Comparison of ENCODE assay signal across 11 cellular contexts in genomic region chr4:122508083-122508482, GRCh38. TPM values are rescaled to one million over a fixed set of nuclear protein-coding genes. Genes with fewer than 3 reads are reported as not detected.
DNase-seq lines count a peak whose midpoint lies in the region; ATAC-seq and TF ChIP-seq lines count a peak whose summit lies in the region.
"Had no signal": no experiment of that assay in that cellular context is flagged by ENCODE, and none has a peak within 500 bp of the region (broad histone marks: within the 10 kb centered on the region; RNA-seq: fewer than 3 reads in every experiment).

No MANE protein-coding gene starts in this region.

- H3K4ac ChIP-seq in mesenchymal stem cell (ENCODE audit: low read depth in 1 of 2, low read length in 2 of 2) = no peak overlapping the region

- no peaks in the 10 kb centered on the region for H3K36me3 Mint-ChIP-seq in CD4-positive, alpha-beta T cell (ENCODE audit: low read depth)
- no peaks in the 10 kb centered on the region for H3K36me3 Mint-ChIP-seq in activated CD4-positive, alpha-beta memory T cell treated with anti-CD3 and anti-CD28 coated beads, Interleukin-2, amount 10 ng/mL, durations not matched to agents 7 days and 5 days (ENCODE audit: low read depth)
- H3K36me3 Mint-ChIP-seq: type B pancreatic cell had no signal

- POLR2A ChIA-PET in CD4-positive, alpha-beta T cell (lab: Charles Lee) = interaction anchor here (0.5 kb wide), 1 partner anchor 264 kb away, joined by 3 read pairs; no protein-coding TSS in a partner anchor
- POLR2A ChIA-PET in activated CD4-positive, alpha-beta memory T cell treated with anti-CD3 and anti-CD28 coated beads, Interleukin-2, amount 10 ng/mL, durations not matched to agents 7 days and 5 days (lab: Charles Lee) = interaction anchor here (1.0 kb wide), 1 partner anchor 49 kb away, joined by 3 read pairs; no protein-coding TSS in a partner anchor

- H4K8ac ChIP-seq in mesenchymal stem cell (ENCODE audit: low read length) = no peak overlapping the region

- H2BK120ac ChIP-seq in mesenchymal stem cell (ENCODE audit: low read depth, low read length) = no peak overlapping the region

- no peak overlapping the region for H2BK5ac ChIP-seq in mesenchymal stem cell (ENCODE audit: low read depth, low read length, poor library complexity, severe bottlenecking)

- no peak overlapping the region for H3K18ac ChIP-seq in mesenchymal stem cell (ENCODE audit: low read depth in 1 of 2, low read length in 2 of 2)

- no peak overlapping the region for H2AK5ac ChIP-seq in mesenchymal stem cell (ENCODE audit: low read length, severe bottlenecking)

- no peaks in the 10 kb centered on the region for H3K9me3 ChIP-seq in CD4-positive, alpha-beta T cell (ENCODE audit: control insufficient read depth, low read length)
- no peaks in the 10 kb centered on the region for H3K9me3 ChIP-seq in mesenchymal stem cell (ENCODE audit: control insufficient read depth, low read length)
- H3K9me3 ChIP-seq: MG63 had no signal

- no peak overlapping the region for H3K27ac Mint-ChIP-seq in CD4-positive, alpha-beta T cell
- H3K27ac Mint-ChIP-seq in activated CD4-positive, alpha-beta memory T cell treated with anti-CD3 and anti-CD28 coated beads, Interleukin-2, amount 10 ng/mL, durations not matched to agents 7 days and 5 days = peak overlapping the region; percentile 28
- H3K27ac Mint-ChIP-seq: type B pancreatic cell had no signal

- no peak overlapping the region for H3K23ac ChIP-seq in mesenchymal stem cell (ENCODE audit: low read length in 2 of 2)

- no peaks in the 10 kb centered on the region for H3K36me3 ChIP-seq in mesenchymal stem cell (ENCODE audit: control insufficient read depth in 1 of 2, insufficient read depth in 2 of 2, low read depth in 1 of 2, low read length in 2 of 2)
- H3K36me3 ChIP-seq: MG63 had no signal

- no peaks in the 10 kb centered on the region for H3K79me1 ChIP-seq in mesenchymal stem cell (replicated peaks; ENCODE audit: low read length, poor library complexity, severe bottlenecking)

- no peak for TF ChIP-seq CTCF in CD4-positive, alpha-beta T cell (IDR thresholded peaks at IDR 0.05)

- WGBS in mesenchymal stem cell = 83% methylated on average over 1 of the region's 1 CpG

- no peak overlapping the region for H2BK15ac ChIP-seq in mesenchymal stem cell (ENCODE audit: low read depth, poor library complexity, severe bottlenecking)

- H3K9me3 Mint-ChIP-seq in CD4-positive, alpha-beta T cell = no peaks in the 10 kb centered on the region
- no peaks in the 10 kb centered on the region for H3K9me3 Mint-ChIP-seq in activated CD4-positive, alpha-beta memory T cell treated with anti-CD3 and anti-CD28 coated beads, Interleukin-2, amount 10 ng/mL, durations not matched to agents 7 days and 5 days
- H3K9me3 Mint-ChIP-seq: type B pancreatic cell had no signal

- no peaks in the 10 kb centered on the region for H3K27me3 ChIP-seq in CD4-positive, alpha-beta T cell (ENCODE audit: control insufficient read depth, insufficient read depth, low read length)
- H3K27me3 ChIP-seq in mesenchymal stem cell (ENCODE audit: control insufficient read depth in 1 of 2, insufficient read depth in 1 of 2, low read length in 2 of 2) = no peaks in the 10 kb centered on the region
- H3K27me3 ChIP-seq: MG63 had no signal

- intact Hi-C loops in CD4-positive, alpha-beta T cell (cut with DNase I, micrococcal nuclease) = no loop called here
- intact Hi-C loops in Right ventricle myocardium superior (cut with DNase I) = no loop called here

- no peak overlapping the region for H2BK12ac ChIP-seq in mesenchymal stem cell (ENCODE audit: low read length in 2 of 2)

- no peaks in the 10 kb centered on the region for H3K4me1 ChIP-seq in mesenchymal stem cell (ENCODE audit: control insufficient read depth, insufficient read depth, low read depth, low read length)

- no peak overlapping the region for H2AFZ ChIP-seq in mesenchymal stem cell (ENCODE audit: low read depth, low read length)

- peak; percentile 73 for ATAC-seq in CD4-positive, alpha-beta T cell (ENCODE audit: poor library complexity)
- ATAC-seq in GM18870 (IDR thresholded peaks at IDR 0.05; ENCODE audit: unreplicated experiment) (peak; percentile 62), HG03442 (IDR thresholded peaks at IDR 0.05; ENCODE audit: unreplicated experiment) (peak; percentile 50), Right ventricle myocardium superior (ENCODE audit: poor library complexity) (no peak)
- ATAC-seq: right cardiac atrium had no signal

- H3K4me3 Mint-ChIP-seq in CD4-positive, alpha-beta T cell = peak overlapping the region; percentile 58
- peak overlapping the region; percentile 43 for H3K4me3 Mint-ChIP-seq in activated CD4-positive, alpha-beta memory T cell treated with anti-CD3 and anti-CD28 coated beads, Interleukin-2, amount 10 ng/mL, durations not matched to agents 7 days and 5 days
- H3K4me3 Mint-ChIP-seq: type B pancreatic cell had no signal

- no peak overlapping the region for H3K9ac ChIP-seq in mesenchymal stem cell (ENCODE audit: low read length)

- no peak overlapping the region for H3K4me2 ChIP-seq in mesenchymal stem cell (ENCODE audit: low read length, poor library complexity, severe bottlenecking)

- no peak for DNase-seq in CD4-positive, alpha-beta T cell
- no peak for DNase-seq in activated CD4-positive, alpha-beta memory T cell treated with anti-CD3 and anti-CD28 coated beads, Interleukin-2, amount 10 ng/mL, durations not matched to agents 7 days and 5 days
- DNase-seq in mesenchymal stem cell (no peak), Right ventricle myocardium superior (no peak), kidney tubule cell (ENCODE audit: low spot score) (no peak), AG08396 (ENCODE audit: low spot score) (no peak)
- DNase-seq: MG63, right cardiac atrium had no signal

- H3K27ac ChIP-seq in CD4-positive, alpha-beta T cell (ENCODE audit: low read depth, low read length) = no peak overlapping the region
- no peak overlapping the region for H3K27ac ChIP-seq in mesenchymal stem cell (ENCODE audit: low read length, poor library complexity, severe bottlenecking)

- no peak overlapping the region for H4K91ac ChIP-seq in mesenchymal stem cell (ENCODE audit: low read length)

- H3K14ac ChIP-seq in mesenchymal stem cell (ENCODE audit: low read length in 2 of 2) = no peak overlapping the region

- H3K4me3 ChIP-seq in mesenchymal stem cell (ENCODE audit: insufficient read depth in 1 of 2, low read depth in 1 of 2, low read length in 2 of 2) = no peak overlapping the region
- H3K4me3 ChIP-seq: MG63 had no signal

- H3K27me3 Mint-ChIP-seq in CD4-positive, alpha-beta T cell = peaks cover 5% of the 10 kb centered on the region
- peaks cover 8% of the 10 kb centered on the region for H3K27me3 Mint-ChIP-seq in activated CD4-positive, alpha-beta memory T cell treated with anti-CD3 and anti-CD28 coated beads, Interleukin-2, amount 10 ng/mL, durations not matched to agents 7 days and 5 days
- H3K27me3 Mint-ChIP-seq: type B pancreatic cell had no signal

- CTCF ChIA-PET in CD4-positive, alpha-beta T cell (lab: Charles Lee) = no interaction called here
- CTCF ChIA-PET in activated CD4-positive, alpha-beta memory T cell treated with anti-CD3 and anti-CD28 coated beads, Interleukin-2, amount 10 ng/mL, durations not matched to agents 7 days and 5 days (lab: Charles Lee) = no interaction called here

- peaks cover 20% of the 10 kb centered on the region for H3K4me1 Mint-ChIP-seq in CD4-positive, alpha-beta T cell (ENCODE audit: low read depth)
- H3K4me1 Mint-ChIP-seq in activated CD4-positive, alpha-beta memory T cell treated with anti-CD3 and anti-CD28 coated beads, Interleukin-2, amount 10 ng/mL, durations not matched to agents 7 days and 5 days = peaks cover 38% of the 10 kb centered on the region

RNA-seq across cellular contexts. Expression of gene IL2, which starts 51.6 kb away (rescaled TPM):
- total RNA-seq in CD4-positive, alpha-beta T cell = 1 to 10 TPM; 3.7 to 4.7 TPM
- 1 to 10 TPM in 1 of 2 experiments, under 1 TPM in 1; 0.85 to 2.1 TPM for total RNA-seq in activated CD4-positive, alpha-beta memory T cell treated with anti-CD3 and anti-CD28 coated beads, Interleukin-2, amount 10 ng/mL, durations not matched to agents 7 days and 5 days
- polyA plus RNA-seq in mesenchymal stem cell (2013, experiment 1 of 2) = not detected
- not detected for polyA plus RNA-seq in mesenchymal stem cell (2013, experiment 2 of 2)
- total RNA-seq in Right ventricle myocardium superior = not detected
- total RNA-seq: right cardiac atrium had no signal
- polyA plus RNA-seq: right cardiac atrium had no signal
